In genomic region chr5:1110930-1111726, GRCh38 we compare ENCODE assay signal across 8 cellular contexts. TPM values are rescaled to one million over a fixed set of nuclear protein-coding genes. Genes with fewer than 3 reads are reported as not detected.
DNase-seq lines count a peak whose midpoint lies in the region; ATAC-seq and TF ChIP-seq lines count a peak whose summit lies in the region.

No MANE protein-coding gene starts in this region.

- no peak overlapping the region for H3K27ac Mint-ChIP-seq in type B pancreatic cell

- no peaks in the 10 kb centered on the region for H3K27me3 ChIP-seq in lower lobe of right lung (ENCODE audit: low read depth)

- TF ChIP-seq CTCF in lower lobe of right lung (IDR thresholded peaks at IDR 0.05) (no peak), type B pancreatic cell (conservative IDR thresholded peaks at IDR 0.05) (no peak)

- H3K9me3 ChIP-seq in lower lobe of right lung: no peaks in the 10 kb centered on the region

- peaks cover 39% of the 10 kb centered on the region for H3K4me1 ChIP-seq in lower lobe of right lung

- H3K4me3 Mint-ChIP-seq in type B pancreatic cell: peak overlapping the region; percentile 85

- no peaks in the 10 kb centered on the region for H3K36me3 ChIP-seq in lower lobe of right lung

- H3K4me3 ChIP-seq in lower lobe of right lung: peak overlapping the region; percentile 96

- intact Hi-C loops in lower lobe of right lung (cut with DNase I): no loop called here

- peak; percentile 15 for DNase-seq in NCI-H1092 treated with DMSO at 0.1 percent for 48 hours (lab: John Stamatoyannopoulos, UW)
- DNase-seq in NCI-H1092 (lab: John Stamatoyannopoulos, UW): no peak
- DNase-seq in RPMI8226: peak; percentile 58
- DNase-seq in lower lobe of right lung: peak; percentile 73
- DNase-seq in type B pancreatic cell (ENCODE audit: extremely low spot score, unreplicated experiment): no peak

- H3K36me3 Mint-ChIP-seq in type B pancreatic cell: no peaks in the 10 kb centered on the region

- H3K27ac ChIP-seq in cingulate gyrus (ENCODE audit: low read depth, low read length) (peak overlapping the region; percentile 54), lower lobe of right lung (peak overlapping the region; percentile 90)

- no peaks in the 10 kb centered on the region for H3K27me3 Mint-ChIP-seq in type B pancreatic cell

- peak; percentile 25 for ATAC-seq in HG02610 (IDR thresholded peaks at IDR 0.05; ENCODE audit: unreplicated experiment)
- ATAC-seq in lower lobe of right lung: peak; percentile 66 to 67
- no peak for ATAC-seq in HG02571 (IDR thresholded peaks at IDR 0.05; ENCODE audit: unreplicated experiment)

- H3K9me3 Mint-ChIP-seq in type B pancreatic cell: no peaks in the 10 kb centered on the region

- H3K4me1 Mint-ChIP-seq in type B pancreatic cell (ENCODE audit: unreplicated experiment): peaks cover 23% of the 10 kb centered on the region

RNA-seq across cellular contexts. Expression of gene SLC12A7, which starts 0.7 kb away (rescaled TPM):
- total RNA-seq in lower lobe of right lung: 49.5 TPM
- total RNA-seq in type B pancreatic cell (ENCODE audit: low replicate concordance): 44.7 and 57.6 TPM in 2 replicates

Comparison
In these comparisons a context has a peak if more than half of its experiments do, and no peak if none do; other contexts are left out.
1. DNase-seq: peak in NCI-H1092 treated with DMSO at 0.1 percent for 48 hours (single experiment), RPMI8226 (single experiment) and lower lobe of right lung (single experiment); none in NCI-H1092 (single experiment) and type B pancreatic cell (single experiment).